In genomic region chr20:4809707-4810106, GRCh38 we compare ENCODE assay signal across 11 cellular contexts. TPM values are rescaled to one million over a fixed set of nuclear protein-coding genes. Genes with fewer than 3 reads are reported as not detected.
DNase-seq lines count a peak whose midpoint lies in the region; ATAC-seq and TF ChIP-seq lines count a peak whose summit lies in the region.
"Had no signal": no experiment of that assay in that cellular context is flagged by ENCODE, and none has a peak within 500 bp of the region (broad histone marks: within the 10 kb centered on the region; RNA-seq: fewer than 3 reads in every experiment).

No MANE protein-coding gene starts in this region.

- peak overlapping the region in 2 of 4 donors; percentile 9 to 47 for H3K27ac ChIP-seq in esophagus muscularis mucosa (replicated peaks in 1 of 4)
- H3K27ac ChIP-seq: C4-2B, SJSA1 had no signal

- peaks cover 39% of the 10 kb centered on the region for H3K36me3 Mint-ChIP-seq in effector memory CD8-positive, alpha-beta T cell (ENCODE audit: insufficient read depth)
- H3K36me3 Mint-ChIP-seq in type B pancreatic cell, result no peaks in the 10 kb centered on the region

- H3K27ac Mint-ChIP-seq in effector memory CD8-positive, alpha-beta T cell, result peak overlapping the region; percentile 100
- no peak overlapping the region for H3K27ac Mint-ChIP-seq in type B pancreatic cell

- H3K27me3 Mint-ChIP-seq in effector memory CD8-positive, alpha-beta T cell, result no peaks in the 10 kb centered on the region
- peaks cover 4% of the 10 kb centered on the region for H3K27me3 Mint-ChIP-seq in type B pancreatic cell

- H3K4me3 Mint-ChIP-seq in effector memory CD8-positive, alpha-beta T cell, result peak overlapping the region; percentile 20 to 96
- H3K4me3 Mint-ChIP-seq in type B pancreatic cell, result no peak overlapping the region

- no peak for TF ChIP-seq EP300 in esophagus muscularis mucosa (IDR thresholded peaks at IDR 0.05)

- no peak for TF ChIP-seq POLR2A in esophagus muscularis mucosa (IDR thresholded peaks at IDR 0.05; ENCODE audit: low read depth)

- H3K4me1 Mint-ChIP-seq in effector memory CD8-positive, alpha-beta T cell (ENCODE audit: low read depth in 2 of 2), result peaks cover 64 to 78% of the 10 kb centered on the region in 2 donors
- H3K4me1 Mint-ChIP-seq in type B pancreatic cell (ENCODE audit: unreplicated experiment), result peaks cover 36% of the 10 kb centered on the region

- ATAC-seq in effector memory CD8-positive, alpha-beta T cell (replicated peaks), result no peak
- ATAC-seq in esophagus mucosa, result no peak

- no peak overlapping the region for H3K4me3 ChIP-seq in esophagus muscularis mucosa
- H3K4me3 ChIP-seq: SJSA1 had no signal

- no peaks in the 10 kb centered on the region for H3K9me3 ChIP-seq in esophagus muscularis mucosa
- H3K9me3 ChIP-seq: SJSA1 had no signal

- DNase-seq in stimulated activated CD4-positive, alpha-beta T cell treated with anti-CD3 and anti-CD28 coated beads, Interleukin-4, amount 100 ng/mL, for 1 hour, result peak; percentile 25
- DNase-seq in stimulated activated CD4-positive, alpha-beta T cell treated with anti-CD3 and anti-CD28 coated beads, Interleukin-2, amount 100 ng/mL, for 48 hours, result no peak
- peak; percentile 22 for DNase-seq in NCI-H69 (lab: John Stamatoyannopoulos, UW)
- DNase-seq in effector memory CD8-positive, alpha-beta T cell, result no peak
- no peak for DNase-seq in NCI-H1048 (lab: John Stamatoyannopoulos, UW)
- DNase-seq in type B pancreatic cell (ENCODE audit: extremely low spot score, unreplicated experiment), result no peak
- DNase-seq in esophagus muscularis mucosa (ENCODE audit: extremely low spot score), result no peak
- DNase-seq: cerebellar nuclear complex had no signal

- no peaks in the 10 kb centered on the region for H3K9me3 Mint-ChIP-seq in effector memory CD8-positive, alpha-beta T cell
- H3K9me3 Mint-ChIP-seq in type B pancreatic cell, result no peaks in the 10 kb centered on the region

- H3K36me3 ChIP-seq in esophagus muscularis mucosa, result peaks cover 0 to 12% (median 1%) of the 10 kb centered on the region in 4 donors
- H3K36me3 ChIP-seq: SJSA1 had no signal

- 74% methylated on average over 6 of the region's 8 CpGs for WGBS in esophagus muscularis mucosa

- intact Hi-C loops in esophagus muscularis mucosa (cut with DNase I), result no loop called here

- TF ChIP-seq CTCF in type B pancreatic cell (conservative IDR thresholded peaks at IDR 0.05), result no peak
- no peak for TF ChIP-seq CTCF in esophagus muscularis mucosa (IDR thresholded peaks at IDR 0.05)

- H3K4me1 ChIP-seq in esophagus muscularis mucosa, result peaks cover 18 to 74% (median 69%) of the 10 kb centered on the region in 4 donors
- H3K4me1 ChIP-seq: SJSA1 had no signal

- H3K27me3 ChIP-seq in esophagus muscularis mucosa, result no peaks in the 10 kb centered on the region

RNA-seq across cellular contexts. Expression of gene RASSF2, which starts 13.7 kb away (rescaled TPM):
- total RNA-seq in type B pancreatic cell (ENCODE audit: low replicate concordance), result 11.7 and 37.9 TPM in 2 replicates
- total RNA-seq in esophagus muscularis mucosa, result 10 to 100 TPM; 60.7 to 80.2 (median 71.4) TPM
- total RNA-seq in esophagus mucosa, result 1.6 TPM

Comparison
In these comparisons a context has a peak if more than half of its experiments do, and no peak if none do; other contexts are left out.
1. DNase-seq: peak in stimulated activated CD4-positive, alpha-beta T cell treated with anti-CD3 and anti-CD28 coated beads, Interleukin-4, amount 100 ng/mL, for 1 hour (single experiment) and NCI-H69 (single experiment); none in stimulated activated CD4-positive, alpha-beta T cell treated with anti-CD3 and anti-CD28 coated beads, Interleukin-2, amount 100 ng/mL, for 48 hours (0 of 2), effector memory CD8-positive, alpha-beta T cell (0 of 3), NCI-H1048 (single experiment), type B pancreatic cell (single experiment) and esophagus muscularis mucosa (single experiment).